Comparison of ENCODE assay signal across 18 cellular contexts in genomic region chr2:190634381-190634780, GRCh38.
"Had no signal": no experiment of that assay in that cellular context is flagged by ENCODE, and none has a peak within 500 bp of the region (broad histone marks: within the 10 kb centered on the region; RNA-seq: fewer than 3 reads in every experiment).

No MANE protein-coding gene starts in this region.

- ATAC-seq: activated CD4-positive, alpha-beta T cell treated with anti-CD3 and anti-CD28 coated beads for 36 hours; activated naive CD8-positive, alpha-beta T cell treated with anti-CD3 and anti-CD28 coated beads, Interleukin-2, amount 50 U/mL, for 24 hours; gastrocnemius medialis had no signal

- H3K9me3 Mint-ChIP-seq: activated CD4-positive, alpha-beta memory T cell treated with anti-CD3 and anti-CD28 coated beads, Interleukin-2, amount 10 ng/mL, durations not matched to agents 7 days and 5 days; activated naive CD8-positive, alpha-beta T cell treated with anti-CD3 and anti-CD28 coated beads, Interleukin-2, amount 50 U/mL, for 24 hours; naive B cell had no signal

- H3K4me1 Mint-ChIP-seq: activated CD4-positive, alpha-beta memory T cell treated with anti-CD3 and anti-CD28 coated beads, Interleukin-2, amount 10 ng/mL, durations not matched to agents 7 days and 5 days had no signal

- H3K9me3 ChIP-seq: gastrocnemius medialis, stomach, thoracic aorta, uterus had no signal

- H3K27ac ChIP-seq: gastrocnemius medialis, thoracic aorta, uterus, WERI-Rb-1 had no signal

- DNase-seq: activated CD4-positive, alpha-beta memory T cell treated with anti-CD3 and anti-CD28 coated beads, Interleukin-2, amount 10 ng/mL, durations not matched to agents 7 days and 5 days; activated CD4-positive, alpha-beta T cell treated with anti-CD3 and anti-CD28 coated beads for 36 hours; activated naive CD4-positive, alpha-beta T cell treated with Interleukin-2 at 50 U/mL for 16 hours; activated naive CD8-positive, alpha-beta T cell treated with anti-CD3 and anti-CD28 coated beads, Interleukin-2, amount 50 U/mL, for 24 hours; activated T-cell treated with anti-CD3 and anti-CD28 coated beads, Interleukin-2, amount 50 U/mL, for 48 hours; central memory CD4-positive, alpha-beta T cell; cortex of kidney; effector CD8-positive, alpha-beta T cell; gastrocnemius medialis; naive B cell; retina; stimulated activated CD4-positive, alpha-beta T cell treated with anti-CD3 and anti-CD28 coated beads, Interleukin-15, amount 100 ng/mL, for 24 hours; stimulated activated CD4-positive, alpha-beta T cell treated with anti-CD3 and anti-CD28 coated beads, Interleukin-4, amount 100 ng/mL, for 24 hours; stomach; T-helper 9 cell; uterus; WERI-Rb-1 had no signal

- H3K36me3 ChIP-seq: gastrocnemius medialis, stomach, thoracic aorta, uterus, WERI-Rb-1 had no signal

- H3K27me3 ChIP-seq: gastrocnemius medialis, stomach, uterus had no signal

- H3K27me3 Mint-ChIP-seq: activated CD4-positive, alpha-beta memory T cell treated with anti-CD3 and anti-CD28 coated beads, Interleukin-2, amount 10 ng/mL, durations not matched to agents 7 days and 5 days; activated CD4-positive, alpha-beta T cell treated with anti-CD3 and anti-CD28 coated beads for 36 hours; activated naive CD8-positive, alpha-beta T cell treated with anti-CD3 and anti-CD28 coated beads, Interleukin-2, amount 50 U/mL, for 24 hours had no signal

- H3K4me3 Mint-ChIP-seq: activated CD4-positive, alpha-beta memory T cell treated with anti-CD3 and anti-CD28 coated beads, Interleukin-2, amount 10 ng/mL, durations not matched to agents 7 days and 5 days; activated CD4-positive, alpha-beta T cell treated with anti-CD3 and anti-CD28 coated beads for 36 hours; activated naive CD8-positive, alpha-beta T cell treated with anti-CD3 and anti-CD28 coated beads, Interleukin-2, amount 50 U/mL, for 24 hours; naive B cell had no signal

- H3K4me1 ChIP-seq: uterus had no signal

- H3K27ac Mint-ChIP-seq: activated CD4-positive, alpha-beta memory T cell treated with anti-CD3 and anti-CD28 coated beads, Interleukin-2, amount 10 ng/mL, durations not matched to agents 7 days and 5 days; activated CD4-positive, alpha-beta T cell treated with anti-CD3 and anti-CD28 coated beads for 36 hours; activated naive CD8-positive, alpha-beta T cell treated with anti-CD3 and anti-CD28 coated beads, Interleukin-2, amount 50 U/mL, for 24 hours; naive B cell had no signal

- H3K4me3 ChIP-seq: gastrocnemius medialis, stomach, thoracic aorta, uterus had no signal

- H3K36me3 Mint-ChIP-seq: naive B cell had no signal
